In genomic region chr13:64755961-64756360, GRCh38 we compare ENCODE assay signal across 15 cellular contexts.
DNase-seq lines count a peak whose midpoint lies in the region; ATAC-seq and TF ChIP-seq lines count a peak whose summit lies in the region.
"Had no signal": no experiment of that assay in that cellular context is flagged by ENCODE, and none has a peak within 500 bp of the region (broad histone marks: within the 10 kb centered on the region; RNA-seq: fewer than 3 reads in every experiment).

No MANE protein-coding gene starts in this region.

- H3K27me3 Mint-ChIP-seq in type B pancreatic cell, result no peaks in the 10 kb centered on the region
- H3K27me3 Mint-ChIP-seq in activated naive CD8-positive, alpha-beta T cell treated with anti-CD3 and anti-CD28 coated beads for 36 hours, result no peaks in the 10 kb centered on the region
- H3K27me3 Mint-ChIP-seq: CD4-positive, alpha-beta memory T cell had no signal

- H3K36me3 Mint-ChIP-seq in type B pancreatic cell, result no peaks in the 10 kb centered on the region
- no peaks in the 10 kb centered on the region for H3K36me3 Mint-ChIP-seq in activated naive CD8-positive, alpha-beta T cell treated with anti-CD3 and anti-CD28 coated beads for 36 hours
- H3K36me3 Mint-ChIP-seq: CD4-positive, alpha-beta memory T cell had no signal

- H3K27ac Mint-ChIP-seq in type B pancreatic cell, result peak overlapping the region; percentile 51
- no peak overlapping the region for H3K27ac Mint-ChIP-seq in activated naive CD8-positive, alpha-beta T cell treated with anti-CD3 and anti-CD28 coated beads for 36 hours
- H3K27ac Mint-ChIP-seq: CD4-positive, alpha-beta memory T cell had no signal

- TF ChIP-seq CTCF in SU-DHL-6 (IDR thresholded peaks at IDR 0.05; ENCODE audit: insufficient read depth, low read length, poor library complexity, severe bottlenecking), result no peak
- TF ChIP-seq CTCF in epithelial cell of esophagus (IDR thresholded peaks at IDR 0.05; ENCODE audit: insufficient read depth, low read depth, low read length, missing control alignments), result no peak
- TF ChIP-seq CTCF in type B pancreatic cell (conservative IDR thresholded peaks at IDR 0.05), result no peak

- H3K27ac ChIP-seq in SU-DHL-6 (ENCODE audit: low read depth, low read length), result no peak overlapping the region
- H3K27ac ChIP-seq: A549, C4-2B had no signal

- H3K36me3 ChIP-seq in SU-DHL-6 (ENCODE audit: low read length), result no peaks in the 10 kb centered on the region
- H3K36me3 ChIP-seq: BE2C, HAP-1 had no signal

- no peaks in the 10 kb centered on the region for H3K9me3 ChIP-seq in SU-DHL-6 (ENCODE audit: insufficient read depth, low read length)
- H3K9me3 ChIP-seq: A549, BE2C, HAP-1 had no signal

- no peak overlapping the region for H3K4me2 ChIP-seq in SU-DHL-6 (ENCODE audit: low read depth, low read length, poor library complexity, severe bottlenecking)
- H3K4me2 ChIP-seq: A549 had no signal

- H3K4me3 Mint-ChIP-seq in type B pancreatic cell, result peak overlapping the region; percentile 55
- H3K4me3 Mint-ChIP-seq in activated naive CD8-positive, alpha-beta T cell treated with anti-CD3 and anti-CD28 coated beads for 36 hours, result no peak overlapping the region
- H3K4me3 Mint-ChIP-seq: CD4-positive, alpha-beta memory T cell had no signal

- H3K9me3 Mint-ChIP-seq in type B pancreatic cell, result peaks cover 9% of the 10 kb centered on the region
- H3K9me3 Mint-ChIP-seq in activated naive CD8-positive, alpha-beta T cell treated with anti-CD3 and anti-CD28 coated beads for 36 hours, result peaks cover 6% of the 10 kb centered on the region

- no peaks in the 10 kb centered on the region for H4K20me1 ChIP-seq in SU-DHL-6 (ENCODE audit: low read depth, low read length)

- DNase-seq in EH (ENCODE audit: low read depth) (peak; percentile 52), epithelial cell of esophagus (ENCODE audit: low read depth) (peak; percentile 60), type B pancreatic cell (ENCODE audit: extremely low spot score, unreplicated experiment) (no peak)
- DNase-seq in stimulated activated CD4-positive, alpha-beta T cell treated with anti-CD3 and anti-CD28 coated beads, Interleukin-2, amount 100 ng/mL, for 48 hours, result no peak
- DNase-seq in activated naive CD8-positive, alpha-beta T cell treated with anti-CD3 and anti-CD28 coated beads for 36 hours, result no peak
- DNase-seq: BE2C; CD4-positive, alpha-beta memory T cell; DMS153; DMS79 treated with DMSO at 0.1 percent for 48 hours; GDM1 had no signal

- no peaks in the 10 kb centered on the region for H3K9me2 ChIP-seq in SU-DHL-6 (replicated peaks; ENCODE audit: insufficient read depth, low read length)

- H2AFZ ChIP-seq in SU-DHL-6 (ENCODE audit: low read depth, low read length, severe bottlenecking), result peak overlapping the region; percentile 42

- H3K4me3 ChIP-seq in SU-DHL-6 (ENCODE audit: insufficient read depth, low read length, poor library complexity, severe bottlenecking) (no peak overlapping the region), epithelial cell of esophagus (ENCODE audit: low read length) (no peak overlapping the region)
- H3K4me3 ChIP-seq: A549, HAP-1 had no signal

- no peaks in the 10 kb centered on the region for H3K27me3 ChIP-seq in SU-DHL-6 (ENCODE audit: low read length)
- H3K27me3 ChIP-seq: BE2C had no signal

- H3F3A ChIP-seq in SU-DHL-6 (ENCODE audit: insufficient read depth), result no peaks in the 10 kb centered on the region

- H3K4me1 Mint-ChIP-seq in type B pancreatic cell (ENCODE audit: unreplicated experiment), result peaks cover 6% of the 10 kb centered on the region
- H3K4me1 Mint-ChIP-seq in activated naive CD8-positive, alpha-beta T cell treated with anti-CD3 and anti-CD28 coated beads for 36 hours, result no peaks in the 10 kb centered on the region
- H3K4me1 Mint-ChIP-seq: CD4-positive, alpha-beta memory T cell had no signal

- H3K9ac ChIP-seq in SU-DHL-6 (ENCODE audit: low read length), result no peak overlapping the region

- no peak for ATAC-seq in GM18858 (IDR thresholded peaks at IDR 0.05; ENCODE audit: unreplicated experiment)
- ATAC-seq: A549 had no signal

- no peaks in the 10 kb centered on the region for H3K79me2 ChIP-seq in SU-DHL-6 (ENCODE audit: insufficient read depth, low read length)

Comparison
In these comparisons a context has a peak if more than half of its experiments do, and no peak if none do; other contexts are left out.
1. DNase-seq: peak in EH (single experiment) and epithelial cell of esophagus (single experiment); none in type B pancreatic cell (single experiment), stimulated activated CD4-positive, alpha-beta T cell treated with anti-CD3 and anti-CD28 coated beads, Interleukin-2, amount 100 ng/mL, for 48 hours (0 of 2) and activated naive CD8-positive, alpha-beta T cell treated with anti-CD3 and anti-CD28 coated beads for 36 hours (single experiment).